Comparison of ENCODE assay signal across 9 cellular contexts in genomic region chr4:21469438-21470032, GRCh38.
DNase-seq lines count a peak whose midpoint lies in the region; ATAC-seq, FAIRE-seq and TF ChIP-seq lines count a peak whose summit lies in the region.
"Had no signal": no experiment of that assay in that cellular context is flagged by ENCODE, and none has a peak within 500 bp of the region (broad histone marks: within the 10 kb centered on the region; RNA-seq: fewer than 3 reads in every experiment).

No MANE protein-coding gene starts in this region.

- no peak overlapping the region for H4K8ac ChIP-seq in mesendoderm (ENCODE audit: low read depth, low read length)

- no peak overlapping the region for H2BK15ac ChIP-seq in mesendoderm (replicated peaks; ENCODE audit: low read depth)

- H2BK5ac ChIP-seq in mesendoderm (ENCODE audit: low read length), result no peak overlapping the region

- in situ Hi-C loops in K562 (cut with MboI), result no loop called here

- H3K36me3 ChIP-seq in DOHH2 (ENCODE audit: control insufficient read depth, low read length) (no peaks in the 10 kb centered on the region), Karpas-422 (ENCODE audit: insufficient read depth, low read length) (no peaks in the 10 kb centered on the region), K562 (ENCODE audit: control insufficient read depth, insufficient read depth, low read length) (no peaks in the 10 kb centered on the region), mesendoderm (ENCODE audit: control insufficient read depth, insufficient read depth, low read length) (no peaks in the 10 kb centered on the region)

- TF ChIP-seq CTCF in DOHH2 (IDR thresholded peaks at IDR 0.05; ENCODE audit: low read depth, low read length, poor library complexity, severe bottlenecking) (peak; percentile 53), K562 (IDR thresholded peaks at IDR 0.05 in 2 of 3, conservative IDR thresholded peaks at IDR 0.05 in 1 of 3; ENCODE audit: insufficient read depth in 2 of 3, low read depth in 1 of 3, low read length in 3 of 3) (peak in 2 of 3 experiments; percentile 22 to 34; a peak in 2 of 6 replicates)
- TF ChIP-seq CTCF in CD4-positive, alpha-beta T cell (IDR thresholded peaks at IDR 0.05), result no peak

- FAIRE-seq in K562 (lab: Jason Lieb, UNC), result no peak

- CTCF ChIA-PET in K562 (lab: Yijun Ruan, JAX; ENCODE audit: low intra/inter-chr PET ratio), result no interaction called here
- CTCF ChIA-PET in CD4-positive, alpha-beta T cell (lab: Charles Lee), result no interaction called here

- H3K9me3 ChIP-seq in DOHH2 (ENCODE audit: control insufficient read depth, insufficient read depth, low read length), result no peaks in the 10 kb centered on the region; the same call in 1 of the 2 replicates
- peaks cover 4% of the 10 kb centered on the region; the same call in 1 of the 2 replicates for H3K9me3 ChIP-seq in Karpas-422 (ENCODE audit: low read length)
- H3K9me3 ChIP-seq in K562 (replicated peaks; ENCODE audit: control insufficient read depth, insufficient read depth, low read depth, low read length), result no peaks in the 10 kb centered on the region
- no peaks in the 10 kb centered on the region for H3K9me3 ChIP-seq in CD4-positive, alpha-beta T cell (ENCODE audit: control insufficient read depth, low read length)

- H3K9me1 ChIP-seq in K562 (ENCODE audit: control insufficient read depth, insufficient read depth, low read length), result no peaks in the 10 kb centered on the region

- no peaks in the 10 kb centered on the region for H4K20me1 ChIP-seq in DOHH2 (ENCODE audit: control insufficient read depth, insufficient read depth, low read depth, low read length)
- no peaks in the 10 kb centered on the region for H4K20me1 ChIP-seq in Karpas-422 (ENCODE audit: insufficient read depth, low read depth, low read length)
- H4K20me1 ChIP-seq in K562 (replicated peaks; ENCODE audit: control insufficient read depth, insufficient read depth, low read length), result no peaks in the 10 kb centered on the region

- no peaks in the 10 kb centered on the region for H3K79me2 ChIP-seq in DOHH2 (ENCODE audit: control insufficient read depth, low read length)
- no peaks in the 10 kb centered on the region for H3K79me2 ChIP-seq in Karpas-422 (ENCODE audit: low read length)
- H3K79me2 ChIP-seq in K562 (ENCODE audit: control insufficient read depth, insufficient read depth, low read length), result no peaks in the 10 kb centered on the region
- H3K79me2 ChIP-seq in mesendoderm (ENCODE audit: control insufficient read depth, insufficient read depth, low read length), result no peaks in the 10 kb centered on the region

- H3K27me3 ChIP-seq in DOHH2 (ENCODE audit: control insufficient read depth, low read length) (no peaks in the 10 kb centered on the region), Karpas-422 (ENCODE audit: low read length) (no peaks in the 10 kb centered on the region), K562 (ENCODE audit: control insufficient read depth in 2 of 2, insufficient read depth in 2 of 2, low read length in 2 of 2) (no peaks in the 10 kb centered on the region), mesendoderm (ENCODE audit: insufficient read depth, low read length, poor library complexity) (no peaks in the 10 kb centered on the region)
- no peaks in the 10 kb centered on the region for H3K27me3 ChIP-seq in CD4-positive, alpha-beta T cell (ENCODE audit: control insufficient read depth, insufficient read depth, low read length)

- no peak overlapping the region for H3K27ac ChIP-seq in DOHH2 (ENCODE audit: low read depth, low read length)
- no peak overlapping the region for H3K27ac ChIP-seq in Karpas-422 (ENCODE audit: low read length)
- no peak overlapping the region for H3K27ac ChIP-seq in K562 (ENCODE audit: extremely low read depth, low read depth, low read length)
- H3K27ac ChIP-seq in mesendoderm (ENCODE audit: low read depth, low read length), result no peak overlapping the region
- H3K27ac ChIP-seq in CD4-positive, alpha-beta T cell (ENCODE audit: low read depth, low read length), result no peak overlapping the region

- no peaks in the 10 kb centered on the region for H3K79me1 ChIP-seq in mesendoderm (ENCODE audit: low read length)

- no peak for TF ChIP-seq POLR2A in K562 (conservative IDR thresholded peaks at IDR 0.05)

- no peaks in the 10 kb centered on the region for H3K4me1 Mint-ChIP-seq in CD4-positive, alpha-beta T cell (ENCODE audit: low read depth)
- H3K4me1 Mint-ChIP-seq: activated T-helper 17 cell treated with anti-CD3 and anti-CD28 coated beads, Interleukin-2, amount 50 U/mL, for 72 hours had no signal

- no peaks in the 10 kb centered on the region for H3K27me3 Mint-ChIP-seq in CD4-positive, alpha-beta T cell

- WGBS in K562 (ENCODE audit: insufficient coverage, low coverage, missing lambda C conversion rate), result 0% methylated on average over 6 of the region's 6 CpGs
- 100% methylated on average over 1 of the region's 6 CpGs for WGBS in mesendoderm (ENCODE audit: extremely low coverage, insufficient coverage, low lambda C conversion rate)

- H3K56ac ChIP-seq in mesendoderm (ENCODE audit: low read length), result no peak overlapping the region

- H3K23ac ChIP-seq in mesendoderm (ENCODE audit: low read length), result no peak overlapping the region

- POLR2A ChIA-PET in K562 (lab: Yijun Ruan, JAX), result no interaction called here
- POLR2A ChIA-PET in CD4-positive, alpha-beta T cell (lab: Charles Lee), result no interaction called here

- BruUV-seq in K562 (replicated peaks; lab: Mats Ljungman, UMichigan), result no TSS peak

- no peak overlapping the region for H4K5ac ChIP-seq in mesendoderm (ENCODE audit: low read length)

- TF ChIP-seq EP300 in K562 (IDR thresholded peaks at IDR 0.05; ENCODE audit: low read length), result no peak

- no peak overlapping the region for H3K4me3 Mint-ChIP-seq in CD4-positive, alpha-beta T cell
- H3K4me3 Mint-ChIP-seq: activated T-helper 17 cell treated with anti-CD3 and anti-CD28 coated beads, Interleukin-2, amount 50 U/mL, for 72 hours had no signal

- no peak overlapping the region for H2AFZ ChIP-seq in Karpas-422 (ENCODE audit: low read length)
- no peak overlapping the region for H2AFZ ChIP-seq in K562 (ENCODE audit: low read depth, low read length)

- DNase-seq in Karpas-422 (peak; percentile 47), K562 (ENCODE audit: extremely low read depth in 1 of 4, low spot score in 3 of 4) (no peak), mesendoderm (peak; percentile 20), NCI-H1048 (lab: John Stamatoyannopoulos, UW) (no peak)
- no peak for DNase-seq in activated naive CD4-positive, alpha-beta T cell (lab: John Stamatoyannopoulos, UW)
- DNase-seq in CD4-positive, alpha-beta T cell, result no peak

- H2BK120ac ChIP-seq in mesendoderm (ENCODE audit: low read depth, low read length), result no peak overlapping the region

- H3K9me2 ChIP-seq in DOHH2 (replicated peaks; ENCODE audit: control insufficient read depth, low read length) (no peaks in the 10 kb centered on the region), Karpas-422 (replicated peaks; ENCODE audit: insufficient read depth, low read length) (no peaks in the 10 kb centered on the region)

- no peak overlapping the region for H3K4ac ChIP-seq in mesendoderm (ENCODE audit: low read depth, low read length)

- TF ChIP-seq RAD21 in K562 (CRISPR knock-in tag; conservative IDR thresholded peaks at IDR 0.05 in 1 of 2, IDR thresholded peaks at IDR 0.05 in 1 of 2), result 0 out of 4 replicates have a peak, but pooled peaks of 1 of the 2 experiments have one; percentile 9

- H3K4me2 ChIP-seq in DOHH2 (ENCODE audit: low read length) (no peak overlapping the region), Karpas-422 (ENCODE audit: low read depth, low read length, poor library complexity, severe bottlenecking) (no peak overlapping the region), K562 (ENCODE audit: insufficient read depth, low read length) (no peak overlapping the region), mesendoderm (ENCODE audit: low read length) (no peak overlapping the region)

- H3K9me3 Mint-ChIP-seq in CD4-positive, alpha-beta T cell, result peaks cover 2% of the 10 kb centered on the region
- H3K9me3 Mint-ChIP-seq: activated T-helper 17 cell treated with anti-CD3 and anti-CD28 coated beads, Interleukin-2, amount 50 U/mL, for 72 hours had no signal

- H3K36me3 Mint-ChIP-seq in CD4-positive, alpha-beta T cell (ENCODE audit: low read depth), result no peaks in the 10 kb centered on the region

- H3F3A ChIP-seq in DOHH2 (ENCODE audit: control insufficient read depth, insufficient read depth), result no peaks in the 10 kb centered on the region

- intact Hi-C loops in K562 (cut with micrococcal nuclease), result loop anchor here (5.0 kb wide), 1 partner anchor 697 kb away; no protein-coding TSS in a partner anchor
- intact Hi-C loops in CD4-positive, alpha-beta T cell (cut with DNase I, micrococcal nuclease), result no loop called here

- H3K18ac ChIP-seq in mesendoderm (ENCODE audit: low read length), result no peak overlapping the region

- H3K4me3 ChIP-seq in DOHH2 (ENCODE audit: low read length) (no peak overlapping the region), Karpas-422 (ENCODE audit: low read length) (no peak overlapping the region), K562 (no peak overlapping the region), mesendoderm (ENCODE audit: low read length) (no peak overlapping the region)

- H3K4me1 ChIP-seq in DOHH2 (ENCODE audit: control insufficient read depth, low read length), result no peaks in the 10 kb centered on the region
- no peaks in the 10 kb centered on the region for H3K4me1 ChIP-seq in Karpas-422 (ENCODE audit: low read length)
- H3K4me1 ChIP-seq in K562 (replicated peaks in 1 of 2; ENCODE audit: control insufficient read depth in 2 of 2, insufficient read depth in 2 of 2, low read length in 2 of 2), result no peaks in the 10 kb centered on the region
- H3K4me1 ChIP-seq in mesendoderm (ENCODE audit: control insufficient read depth, low read depth, low read length), result no peaks in the 10 kb centered on the region

- no peak for ATAC-seq in K562
- ATAC-seq in HG02870 (IDR thresholded peaks at IDR 0.05; ENCODE audit: unreplicated experiment), result no peak
- no peak for ATAC-seq in CD4-positive, alpha-beta T cell (ENCODE audit: poor library complexity)
- ATAC-seq: activated T-helper 17 cell treated with anti-CD3 and anti-CD28 coated beads, Interleukin-2, amount 50 U/mL, for 72 hours had no signal

- H2AK5ac ChIP-seq in mesendoderm (ENCODE audit: low read length), result no peak overlapping the region

- no peak overlapping the region for H3K27ac Mint-ChIP-seq in CD4-positive, alpha-beta T cell
- H3K27ac Mint-ChIP-seq: activated T-helper 17 cell treated with anti-CD3 and anti-CD28 coated beads, Interleukin-2, amount 50 U/mL, for 72 hours had no signal

- no peak overlapping the region for H3K9ac ChIP-seq in Karpas-422 (ENCODE audit: low read length)
- H3K9ac ChIP-seq in K562 (ENCODE audit: insufficient read depth in 1 of 2, low read depth in 2 of 2, low read length in 2 of 2), result no peak overlapping the region
- no peak overlapping the region for H3K9ac ChIP-seq in mesendoderm (ENCODE audit: low read length)

TF ChIP-seq in K562, 482 proteins besides CTCF, POLR2A, EP300 and RAD21 (continues in another document):
- TF ChIP-seq RBM34 (IDR thresholded peaks at IDR 0.05; ENCODE audit: borderline replicate concordance, insufficient read depth, low read length) (no peak), ZNF384 (IDR thresholded peaks at IDR 0.05; ENCODE audit: low read depth, low read length) (0 out of 2 replicates have a peak, but pooled peaks have one; percentile 10)

Comparison
In these comparisons a context has a peak if more than half of its experiments do, and no peak if none do; other contexts are left out.
1. DNase-seq: peak in Karpas-422 (single experiment) and mesendoderm (single experiment); none in K562 (0 of 4), activated naive CD4-positive, alpha-beta T cell (0 of 4), NCI-H1048 (single experiment) and CD4-positive, alpha-beta T cell (0 of 10).